16 cellular contexts compared by ENCODE assay signal in the genomic region with DNA sequence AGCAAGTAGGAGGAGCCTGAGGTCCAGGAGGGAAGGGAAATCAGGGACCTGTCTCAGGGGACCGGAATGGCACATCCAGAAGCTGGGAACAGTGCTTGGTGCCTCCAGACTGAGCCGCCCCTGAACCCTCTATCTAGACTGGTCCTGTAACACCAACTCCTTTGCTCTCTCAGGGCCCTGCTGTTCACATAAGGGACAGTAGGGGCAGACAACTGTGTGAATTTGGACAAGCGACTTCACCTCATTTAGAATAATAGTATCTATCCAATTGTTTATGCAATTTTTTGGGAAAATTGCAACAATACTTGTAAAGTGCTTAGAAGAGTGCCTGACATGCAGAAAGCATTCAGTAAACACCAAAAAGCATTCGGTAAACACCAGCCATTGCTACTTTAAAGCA. TPM values are rescaled to one million over a fixed set of nuclear protein-coding genes. Genes with fewer than 3 reads are reported as not detected.
DNase-seq lines count a peak whose midpoint lies in the region; ATAC-seq and TF ChIP-seq lines count a peak whose summit lies in the region.
"Had no signal": no experiment of that assay in that cellular context is flagged by ENCODE, and none has a peak within 500 bp of the region (broad histone marks: within the 10 kb centered on the region; RNA-seq: fewer than 3 reads in every experiment).

No MANE protein-coding gene starts in this region.

- H3K9me2 ChIP-seq in GM23338 (ENCODE audit: insufficient read depth) = no peaks in the 10 kb centered on the region

- peaks cover 6% of the 10 kb centered on the region for H3K27me3 Mint-ChIP-seq in GM23338 (ENCODE audit: insufficient read depth, low read depth, poor library complexity)
- H3K27me3 Mint-ChIP-seq: CD8-positive, alpha-beta memory T cell; central memory CD8-positive, alpha-beta T cell had no signal

- TF ChIP-seq CTCF in AG10803 (conservative IDR thresholded peaks at IDR 0.05; ENCODE audit: low read length) (peak; percentile 33; the same call in 1 of the 2 replicates), GM23338 (conservative IDR thresholded peaks at IDR 0.05; ENCODE audit: low read depth in 2 of 2) (peak; percentile 12 to 34; a peak in 3 of 4 replicates), VCaP (conservative IDR thresholded peaks at IDR 0.05) (peak; percentile 43)

- DNase-seq in AG10803 (ENCODE audit: low read depth) (no peak), GM23338 (ENCODE audit: low spot score) (peak; percentile 37), iPS-NIHi11 (ENCODE audit: low spot score) (peak; percentile 46), amniotic stem cell (lab: John Stamatoyannopoulos, UW) (no peak), NCI-H345 (lab: John Stamatoyannopoulos, UW) (no peak), NCI-H187 (lab: John Stamatoyannopoulos, UW) (no peak)
- DNase-seq: gastrocnemius medialis, NCI-H187 treated with DMSO at 0.1 percent for 48 hours had no signal

- no peak overlapping the region for H3K27ac Mint-ChIP-seq in GM23338
- H3K27ac Mint-ChIP-seq: CD8-positive, alpha-beta memory T cell had no signal

- ATAC-seq in GM23338 (peak; percentile 84), GM19328 (IDR thresholded peaks at IDR 0.05; ENCODE audit: unreplicated experiment) (no peak)
- ATAC-seq: gastrocnemius medialis, Panc1 had no signal

- peaks cover 20% of the 10 kb centered on the region for H3F3A ChIP-seq in GM23338 (replicated peaks; ENCODE audit: low read depth)

- H3K27me3 ChIP-seq in GM23338 (ENCODE audit: insufficient read depth) = no peaks in the 10 kb centered on the region
- H3K27me3 ChIP-seq: gastrocnemius medialis had no signal

- peaks cover 85% of the 10 kb centered on the region for H3K36me3 Mint-ChIP-seq in GM23338 (ENCODE audit: low read depth)

- no peak overlapping the region for H3K4me3 ChIP-seq in AG10803 (ENCODE audit: low read length)
- H3K4me3 ChIP-seq in GM23338 = no peak overlapping the region
- H3K4me3 ChIP-seq: gastrocnemius medialis, lung had no signal

- no peak overlapping the region for H3K27ac ChIP-seq in GM23338 (ENCODE audit: low read depth)
- no peak overlapping the region for H3K27ac ChIP-seq in VCaP
- H3K27ac ChIP-seq: gastrocnemius medialis had no signal

- no peak overlapping the region for H3K4me2 ChIP-seq in GM23338

- H3K4me1 Mint-ChIP-seq in GM23338 = no peaks in the 10 kb centered on the region

- H4K20me1 ChIP-seq in GM23338 (replicated peaks; ENCODE audit: insufficient read depth) = peaks cover 28% of the 10 kb centered on the region

- no peak overlapping the region for H3K4me3 Mint-ChIP-seq in GM23338
- H3K4me3 Mint-ChIP-seq: CD8-positive, alpha-beta memory T cell; central memory CD8-positive, alpha-beta T cell had no signal

- H3K4me1 ChIP-seq in GM23338 (ENCODE audit: insufficient read depth) = no peaks in the 10 kb centered on the region
- H3K4me1 ChIP-seq: gastrocnemius medialis had no signal

- peaks cover 75% of the 10 kb centered on the region for H3K36me3 ChIP-seq in GM23338 (ENCODE audit: insufficient read depth)

- no peaks in the 10 kb centered on the region for H3K9me3 Mint-ChIP-seq in GM23338
- H3K9me3 Mint-ChIP-seq: CD8-positive, alpha-beta memory T cell; central memory CD8-positive, alpha-beta T cell had no signal

- H3K79me2 ChIP-seq in GM23338 (replicated peaks; ENCODE audit: insufficient read depth) = no peaks in the 10 kb centered on the region

- no peak overlapping the region for H2AFZ ChIP-seq in GM23338

TF ChIP-seq in GM23338, 12 proteins besides CTCF, POLR2A, EP300 and RAD21:
- TF ChIP-seq JUNB (IDR thresholded peaks at IDR 0.05; ENCODE audit: unreplicated experiment) (no peak), ZNF114 (CRISPR knock-in tag; IDR thresholded peaks at IDR 0.05) (no peak), CREB1 (CRISPR knock-in tag; IDR thresholded peaks at IDR 0.05; ENCODE audit: low read depth) (no peak)
- TF ChIP-seq, protein P1, sequence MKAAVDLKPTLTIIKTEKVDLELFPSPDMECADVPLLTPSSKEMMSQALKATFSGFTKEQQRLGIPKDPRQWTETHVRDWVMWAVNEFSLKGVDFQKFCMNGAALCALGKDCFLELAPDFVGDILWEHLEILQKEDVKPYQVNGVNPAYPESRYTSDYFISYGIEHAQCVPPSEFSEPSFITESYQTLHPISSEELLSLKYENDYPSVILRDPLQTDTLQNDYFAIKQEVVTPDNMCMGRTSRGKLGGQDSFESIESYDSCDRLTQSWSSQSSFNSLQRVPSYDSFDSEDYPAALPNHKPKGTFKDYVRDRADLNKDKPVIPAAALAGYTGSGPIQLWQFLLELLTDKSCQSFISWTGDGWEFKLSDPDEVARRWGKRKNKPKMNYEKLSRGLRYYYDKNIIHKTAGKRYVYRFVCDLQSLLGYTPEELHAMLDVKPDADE (IDR thresholded peaks at IDR 0.05) = no peak

RNA-seq across cellular contexts. Expression of a gene that starts 14.0 kb away (rescaled TPM):
- total RNA-seq in GM23338 (2014; rRNA removed; shearing (Covaris generic)) = 64.0 and 82.1 TPM in 2 replicates
- 33.9 and 36.8 TPM in 2 replicates for polyA plus RNA-seq in GM23338 (2016; fragmentation: Nextera tagmentation; extraction: Ambion mirVana)

RNA-seq across cellular contexts. Expression of a gene that starts 15.2 kb away (rescaled TPM):
- 15.1 and 17.5 TPM in 2 replicates for total RNA-seq in GM23338 (2014; rRNA removed; shearing (Covaris generic))
- 11.1 and 11.7 TPM in 2 replicates for polyA plus RNA-seq in GM23338 (2016; fragmentation: Nextera tagmentation; extraction: Ambion mirVana)
- total RNA-seq: gastrocnemius medialis, pulmonary artery endothelial cell, temporal lobe had no signal
- polyA plus RNA-seq: CD8-positive, alpha-beta memory T cell had no signal

RNA-seq across cellular contexts. Expression of a gene that starts 33.8 kb away (rescaled TPM):
- total RNA-seq in GM23338 (2014; rRNA removed; shearing (Covaris generic)) = 0.21 and 0.23 TPM in 2 replicates
- 0.11 TPM in 1 of 2 replicates, not detected in the other for polyA plus RNA-seq in GM23338 (2016; fragmentation: Nextera tagmentation; extraction: Ambion mirVana)
- total RNA-seq: gastrocnemius medialis, temporal lobe had no signal
- polyA plus RNA-seq: CD8-positive, alpha-beta memory T cell had no signal

RNA-seq across cellular contexts. Expression of a gene that starts 37.0 kb away (rescaled TPM):
- total RNA-seq in GM23338 (2014; rRNA removed; shearing (Covaris generic)) = 36.0 and 41.6 TPM in 2 replicates
- 9.7 and 10.4 TPM in 2 replicates for polyA plus RNA-seq in GM23338 (2016; fragmentation: Nextera tagmentation; extraction: Ambion mirVana)

RNA-seq across cellular contexts. Expression of a gene that starts 53.5 kb away (rescaled TPM):
- 6.9 and 7.9 TPM in 2 replicates for total RNA-seq in GM23338 (2014; rRNA removed; shearing (Covaris generic))
- 2.7 and 3.0 TPM in 2 replicates for polyA plus RNA-seq in GM23338 (2016; fragmentation: Nextera tagmentation; extraction: Ambion mirVana)

Comparison
In these comparisons a context has a peak if more than half of its experiments do, and no peak if none do; other contexts are left out.
1. DNase-seq: peak in GM23338 (single experiment) and iPS-NIHi11 (single experiment); none in AG10803 (single experiment), amniotic stem cell (single experiment), NCI-H345 (single experiment) and NCI-H187 (0 of 2).
2. Peak in every context shown above with its lines, with median percentiles within 50 percentile points of each other: CTCF ChIP-seq.